Comparison of ENCODE assay signal across 25 cellular contexts in the genomic region with DNA sequence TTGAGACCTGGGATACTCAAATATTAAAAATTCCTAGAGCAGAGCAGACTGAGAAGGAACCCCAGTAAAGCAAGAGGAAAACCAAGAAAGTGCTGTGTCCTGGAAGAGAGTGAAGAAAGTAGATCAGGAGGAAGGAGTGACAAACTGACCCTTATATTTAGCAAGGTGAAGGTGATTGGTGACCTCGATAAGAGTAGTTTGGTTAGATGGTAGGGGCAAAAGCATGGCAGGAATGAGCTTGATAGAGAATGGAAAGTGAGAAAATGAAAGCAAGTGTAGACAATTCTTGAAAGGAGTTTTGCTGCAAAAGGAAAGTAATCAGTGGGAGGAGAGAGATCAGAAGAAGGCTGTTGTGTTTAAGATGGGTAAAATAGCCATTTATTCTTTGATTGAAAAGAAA. TPM values are rescaled to one million over a fixed set of nuclear protein-coding genes. Genes with fewer than 3 reads are reported as not detected.
DNase-seq lines count a peak whose midpoint lies in the region; ATAC-seq and TF ChIP-seq lines count a peak whose summit lies in the region.
"Had no signal": no experiment of that assay in that cellular context is flagged by ENCODE, and none has a peak within 500 bp of the region (broad histone marks: within the 10 kb centered on the region; RNA-seq: fewer than 3 reads in every experiment).

No MANE protein-coding gene starts in this region.

- WGBS in H9 (ENCODE audit: extremely low coverage, insufficient read length, low lambda C conversion rate) = no CpG with 5 or more reads among the region's 1 CpG
- 100% methylated on average over 1 of the region's 1 CpG for WGBS in gastroesophageal sphincter (ENCODE audit: low coverage in 1 of 2), 2 donors
- 90 to 98% (median 95%) methylated on average over 1 of the region's 1 CpG for WGBS in stomach, 5 donors
- 89 to 91% methylated on average over 1 of the region's 1 CpG for WGBS in esophagus squamous epithelium, 2 donors

- H3K9me3 Mint-ChIP-seq in H9 (no peaks in the 10 kb centered on the region), type B pancreatic cell (no peaks in the 10 kb centered on the region)
- H3K9me3 Mint-ChIP-seq: activated CD8-positive, alpha-beta T cell treated with anti-CD3 and anti-CD28 coated beads for 36 hours; stimulated activated naive CD8-positive, alpha-beta T cell treated with anti-CD3 and anti-CD28 coated beads, Interleukin-15, Interleukin-2, amounts not matched to agents 100 ng/mL and 50 ng/mL, for 24 hours had no signal

- no peak for ATAC-seq in gastroesophageal sphincter
- ATAC-seq: activated CD8-positive, alpha-beta T cell treated with anti-CD3 and anti-CD28 coated beads for 36 hours; mucosa of descending colon had no signal

- H3K4ac ChIP-seq in H9 (ENCODE audit: low read depth, low read length) = no peak overlapping the region

- H3K9me3 ChIP-seq in H9 (ENCODE audit: control insufficient read depth, low read depth, low read length) = no peaks in the 10 kb centered on the region
- H3K9me3 ChIP-seq in gastroesophageal sphincter = no peaks in the 10 kb centered on the region
- no peaks in the 10 kb centered on the region for H3K9me3 ChIP-seq in stomach
- H3K9me3 ChIP-seq in esophagus squamous epithelium = no peaks in the 10 kb centered on the region
- H3K9me3 ChIP-seq: HAP-1, mucosa of descending colon, prostate gland had no signal

- no peak overlapping the region for H3T11ph ChIP-seq in H9 (ENCODE audit: low read length)

- no peak overlapping the region for H4K5ac ChIP-seq in H9 (ENCODE audit: insufficient read length, low read depth, low read length)

- intact Hi-C loops in stomach (cut with DNase I; ENCODE audit: low total_unique reads) = no loop called here
- intact Hi-C loops in esophagus squamous epithelium (cut with DNase I) = no loop called here

- no peak overlapping the region for H3K23ac ChIP-seq in H9 (ENCODE audit: insufficient read length, low read depth, low read length)

- no peak overlapping the region for H3K18ac ChIP-seq in H9 (ENCODE audit: insufficient read length, low read depth, low read length)

- H2BK12ac ChIP-seq in H9 (ENCODE audit: insufficient read length, low read depth, low read length) = no peak overlapping the region

- no peak overlapping the region for H2BK5ac ChIP-seq in H9 (ENCODE audit: insufficient read length, low read length)

- no peak for TF ChIP-seq EP300 in gastroesophageal sphincter (IDR thresholded peaks at IDR 0.05)
- no peak for TF ChIP-seq EP300 in stomach (IDR thresholded peaks at IDR 0.05)

- no peak overlapping the region for H3K9ac ChIP-seq in H9 (ENCODE audit: extremely low read depth, insufficient read length, low read length)

- H4K20me1 ChIP-seq in H9 (ENCODE audit: control insufficient read depth, insufficient read depth, insufficient read length) = no peaks in the 10 kb centered on the region

- no peak overlapping the region for H3K4me2 ChIP-seq in H9 (ENCODE audit: insufficient read depth, insufficient read length, low read length)

- no peak overlapping the region for H2AK5ac ChIP-seq in H9 (ENCODE audit: insufficient read length, low read length)

- no peaks in the 10 kb centered on the region for H3K27me3 Mint-ChIP-seq in H9 (ENCODE audit: low read depth)
- H3K27me3 Mint-ChIP-seq in type B pancreatic cell = no peaks in the 10 kb centered on the region
- H3K27me3 Mint-ChIP-seq: activated CD8-positive, alpha-beta T cell treated with anti-CD3 and anti-CD28 coated beads for 36 hours had no signal

- DNase-seq in H9 (no peak), RPMI7951 (ENCODE audit: low read depth) (peak; percentile 18), stomach (no peak), amygdala (lab: John Stamatoyannopoulos, UW) (no peak), esophagus squamous epithelium (lab: John Stamatoyannopoulos, UW) (no peak), type B pancreatic cell (ENCODE audit: extremely low spot score, unreplicated experiment) (no peak)
- no peak for DNase-seq in activated T-cell treated with anti-CD3 and anti-CD28 coated beads, Interleukin-2, amount 50 U/mL, for 48 hours
- DNase-seq: activated CD4-positive, CD25-positive, alpha-beta regulatory T cell treated with anti-CD3 and anti-CD28 coated beads, Interleukin-2, amount 50 U/mL, for 72 hours; activated CD8-positive, alpha-beta T cell treated with anti-CD3 and anti-CD28 coated beads for 36 hours; activated naive CD4-positive, alpha-beta T cell; amniotic stem cell; caudate nucleus; hippocampal formation; KG1; mucosa of descending colon; MV-4-11; NCI-H1694; NCI-H2171; Right ventricle myocardium superior had no signal

- H4K8ac ChIP-seq in H9 (replicated peaks; ENCODE audit: insufficient read length, low read depth, low read length) = no peak overlapping the region

- H3K27me3 ChIP-seq in H9 (ENCODE audit: insufficient read depth, low read length) (no peaks in the 10 kb centered on the region), gastroesophageal sphincter (no peaks in the 10 kb centered on the region), stomach (no peaks in the 10 kb centered on the region), esophagus squamous epithelium (no peaks in the 10 kb centered on the region)

- TF ChIP-seq POLR2A in gastroesophageal sphincter (IDR thresholded peaks at IDR 0.05) = no peak
- no peak for TF ChIP-seq POLR2A in stomach (IDR thresholded peaks at IDR 0.05)
- no peak for TF ChIP-seq POLR2A in esophagus squamous epithelium (IDR thresholded peaks at IDR 0.05)

- H3K14ac ChIP-seq in H9 (ENCODE audit: insufficient read depth, low read length) = no peak overlapping the region

- no peak overlapping the region for H4K91ac ChIP-seq in H9 (ENCODE audit: insufficient read length, low read depth, low read length)

- H3K36me3 Mint-ChIP-seq in H9 (ENCODE audit: insufficient read depth in 1 of 3, low read depth in 3 of 3) = no peaks in the 10 kb centered on the region; a peak in 1 of 7 replicates
- peaks cover 26% of the 10 kb centered on the region for H3K36me3 Mint-ChIP-seq in type B pancreatic cell
- H3K36me3 Mint-ChIP-seq: CD14-positive monocyte had no signal

- H3K36me3 ChIP-seq in gastroesophageal sphincter (no peaks in the 10 kb centered on the region), stomach (no peaks in the 10 kb centered on the region), esophagus squamous epithelium (no peaks in the 10 kb centered on the region)
- H3K36me3 ChIP-seq: HAP-1, prostate gland had no signal

- TF ChIP-seq CTCF in H9 (conservative IDR thresholded peaks at IDR 0.05) (no peak), gastroesophageal sphincter (IDR thresholded peaks at IDR 0.05) (no peak), stomach (IDR thresholded peaks at IDR 0.05) (no peak), esophagus squamous epithelium (IDR thresholded peaks at IDR 0.05) (no peak), type B pancreatic cell (conservative IDR thresholded peaks at IDR 0.05) (no peak)

- no peak overlapping the region for H2AFZ ChIP-seq in H9 (ENCODE audit: low read length)

- peaks cover 8% of the 10 kb centered on the region; the same call in 1 of the 2 replicates for H3K4me1 ChIP-seq in H9 (ENCODE audit: insufficient read depth, low read length)
- peaks cover 13 to 79% (median 17%) of the 10 kb centered on the region in 3 donors for H3K4me1 ChIP-seq in gastroesophageal sphincter
- peaks cover 8 to 33% (median 27%) of the 10 kb centered on the region in 4 donors for H3K4me1 ChIP-seq in stomach
- H3K4me1 ChIP-seq in esophagus squamous epithelium = peaks cover 0 to 27% (median 12%) of the 10 kb centered on the region in 3 donors
- H3K4me1 ChIP-seq: prostate gland had no signal

- H2BK20ac ChIP-seq in H9 (ENCODE audit: low read depth, low read length, poor library complexity, severe bottlenecking) = no peak overlapping the region

- H3K4me3 ChIP-seq in gastroesophageal sphincter = no peak overlapping the region
- H3K4me3 ChIP-seq in stomach = no peak overlapping the region
- no peak overlapping the region for H3K4me3 ChIP-seq in esophagus squamous epithelium
- H3K4me3 ChIP-seq: HAP-1, mucosa of descending colon, prostate gland had no signal

- peaks cover 4% of the 10 kb centered on the region for H3K79me1 ChIP-seq in H9 (ENCODE audit: insufficient read depth, low read depth, low read length, poor library complexity, severe bottlenecking)

- H3K79me2 ChIP-seq in H9 (ENCODE audit: insufficient read depth, low read length) = peaks cover 2% of the 10 kb centered on the region; the same call in 1 of the 2 replicates

- no peak overlapping the region for H2BK15ac ChIP-seq in H9 (ENCODE audit: low read depth, low read length)

- no peaks in the 10 kb centered on the region for H3K23me2 ChIP-seq in H9 (ENCODE audit: insufficient read length, low read depth, low read length, poor library complexity, severe bottlenecking)

- peak overlapping the region in 2 of 3 experiments; percentile 9 to 10; a peak in 2 of 7 replicates for H3K27ac Mint-ChIP-seq in H9
- H3K27ac Mint-ChIP-seq in type B pancreatic cell = no peak overlapping the region
- H3K27ac Mint-ChIP-seq: activated CD8-positive, alpha-beta T cell treated with anti-CD3 and anti-CD28 coated beads for 36 hours; CD14-positive monocyte; stimulated activated naive CD8-positive, alpha-beta T cell treated with anti-CD3 and anti-CD28 coated beads, Interleukin-15, Interleukin-2, amounts not matched to agents 100 ng/mL and 50 ng/mL, for 24 hours had no signal

- no peak overlapping the region for H3K56ac ChIP-seq in H9 (ENCODE audit: insufficient read length, low read depth, low read length)

- H3K4me1 Mint-ChIP-seq in H9 = peaks cover 19 to 38% of the 10 kb centered on the region in 2 experiments
- peaks cover 13% of the 10 kb centered on the region for H3K4me1 Mint-ChIP-seq in type B pancreatic cell (ENCODE audit: unreplicated experiment)
- H3K4me1 Mint-ChIP-seq: CD14-positive monocyte had no signal

- H2BK120ac ChIP-seq in H9 (ENCODE audit: low read depth, low read length, poor library complexity, severe bottlenecking) = no peak overlapping the region

- no peak overlapping the region for H3K4me3 Mint-ChIP-seq in H9
- H3K4me3 Mint-ChIP-seq in type B pancreatic cell = no peak overlapping the region
- H3K4me3 Mint-ChIP-seq: activated CD8-positive, alpha-beta T cell treated with anti-CD3 and anti-CD28 coated beads for 36 hours; CD14-positive monocyte; stimulated activated naive CD8-positive, alpha-beta T cell treated with anti-CD3 and anti-CD28 coated beads, Interleukin-15, Interleukin-2, amounts not matched to agents 100 ng/mL and 50 ng/mL, for 24 hours had no signal

- H3K27ac ChIP-seq in H9 (ENCODE audit: insufficient read length, low read depth, low read length) = no peak overlapping the region
- peak overlapping the region in 3 of 4 donors; percentile 78 to 83 (median 81) for H3K27ac ChIP-seq in gastroesophageal sphincter
- peak overlapping the region in 4 of 5 donors; percentile 68 to 82 (median 74) for H3K27ac ChIP-seq in stomach
- H3K27ac ChIP-seq in esophagus squamous epithelium = no peak overlapping the region
- H3K27ac ChIP-seq: prostate gland had no signal

RNA-seq across cellular contexts. Expression of gene RASSF8, which starts 51.1 kb away (rescaled TPM):
- total RNA-seq in H9 (2021) = 38.8 and 40.6 TPM in 2 replicates
- total RNA-seq in RPMI7951 (2014; rRNA removed; shearing (Covaris generic)) = 37.5 and 41.7 TPM in 2 replicates
- total RNA-seq in gastroesophageal sphincter = 100 to 1,000 TPM in 2 of 4 donors, 10 to 100 TPM in 2; 93.2 to 127 (median 111) TPM
- total RNA-seq in stomach = 10 to 100 TPM in 4 of 5 donors, 1 to 10 TPM in 1; 4.6 to 66.8 (median 18.7) TPM
- polyA plus RNA-seq in stomach = 1 to 10 TPM; 3.7 to 6.0 (median 4.1) TPM
- total RNA-seq in esophagus squamous epithelium = 10 to 100 TPM in 2 of 4 donors, 1 to 10 TPM in 2; 3.6 to 15.1 (median 8.8) TPM
- 46.3 and 65.1 TPM in 2 replicates for total RNA-seq in type B pancreatic cell (ENCODE audit: low replicate concordance)
- total RNA-seq: activated CD8-positive, alpha-beta T cell treated with anti-CD3 and anti-CD28 coated beads for 36 hours; HT-29 had no signal

Comparison
In these comparisons a context has a peak if more than half of its experiments do, and no peak if none do; other contexts are left out.
1. H3K27ac ChIP-seq: peak in gastroesophageal sphincter (3 of 4) and stomach (4 of 5); none in H9 (single experiment) and esophagus squamous epithelium (0 of 4).